18 cellular contexts compared by ENCODE assay signal in genomic region chr5:112532654-112533314, GRCh38.
DNase-seq lines count a peak whose midpoint lies in the region; ATAC-seq and TF ChIP-seq lines count a peak whose summit lies in the region.
"Had no signal": no experiment of that assay in that cellular context is flagged by ENCODE, and none has a peak within 500 bp of the region (broad histone marks: within the 10 kb centered on the region; RNA-seq: fewer than 3 reads in every experiment).

No MANE protein-coding gene starts in this region.

- peaks cover 58 to 74% (median 64%) of the 10 kb centered on the region in 3 donors for H3K4me1 Mint-ChIP-seq in IgD-negative memory B cell
- H3K4me1 Mint-ChIP-seq: activated CD4-positive, alpha-beta T cell treated with anti-CD3 and anti-CD28 coated beads, Interleukin-2, amount 10 ng/mL, durations not matched to agents 24 days and 14 days had no signal

- peak overlapping the region; percentile 39 to 91 (median 84) for H3K4me3 Mint-ChIP-seq in IgD-negative memory B cell
- H3K4me3 Mint-ChIP-seq: activated CD4-positive, alpha-beta T cell treated with anti-CD3 and anti-CD28 coated beads, Interleukin-2, amount 10 ng/mL, durations not matched to agents 24 days and 14 days; activated naive CD8-positive, alpha-beta T cell treated with anti-CD3 and anti-CD28 coated beads, Interleukin-2, amount 50 U/mL, for 24 hours; T-helper 1 cell treated with Interleukin-12 subunit alpha and Interleukin-12 subunit beta and Interleukin-4 antibody, amounts not matched to agents 30 μg/mL and 1 μg/mL, for 36 hours had no signal

- ATAC-seq in GM21447 (IDR thresholded peaks at IDR 0.05; ENCODE audit: unreplicated experiment) (peak; percentile 31), lower lobe of right lung (peak; percentile 66 to 67)

- H3K36me3 Mint-ChIP-seq in IgD-negative memory B cell = peaks cover 9% of the 10 kb centered on the region

- no peaks in the 10 kb centered on the region for H3K4me1 ChIP-seq in lower lobe of right lung

- intact Hi-C loops in lower lobe of right lung (cut with DNase I) = no loop called here

- no peak for TF ChIP-seq CTCF in lower lobe of right lung (IDR thresholded peaks at IDR 0.05)

- peaks cover 0 to 3% (median 2%) of the 10 kb centered on the region in 3 donors for H3K9me3 Mint-ChIP-seq in IgD-negative memory B cell
- H3K9me3 Mint-ChIP-seq: activated CD4-positive, alpha-beta T cell treated with anti-CD3 and anti-CD28 coated beads, Interleukin-2, amount 10 ng/mL, durations not matched to agents 24 days and 14 days; activated naive CD8-positive, alpha-beta T cell treated with anti-CD3 and anti-CD28 coated beads, Interleukin-2, amount 50 U/mL, for 24 hours; T-helper 1 cell treated with Interleukin-12 subunit alpha and Interleukin-12 subunit beta and Interleukin-4 antibody, amounts not matched to agents 30 μg/mL and 1 μg/mL, for 36 hours had no signal

- H3K4me3 ChIP-seq in lower lobe of right lung = no peak overlapping the region
- H3K4me3 ChIP-seq: smooth muscle cell had no signal

- peak; percentile 45 for DNase-seq in CD1c-positive myeloid dendritic cell (ENCODE audit: extremely low spot score)
- no peak for DNase-seq in lower lobe of right lung
- no peak for DNase-seq in activated naive CD4-positive, alpha-beta T cell treated with Interleukin-2 at 50 U/mL for 16 hours
- no peak for DNase-seq in COLO668 (lab: John Stamatoyannopoulos, UW; ENCODE audit: unreplicated experiment)
- no peak for DNase-seq in Ammon's horn (ENCODE audit: low spot score)
- DNase-seq in stimulated activated CD4-positive, alpha-beta T cell treated with anti-CD3 and anti-CD28 coated beads, Interleukin-4, amount 100 ng/mL, for 1 hour = no peak
- DNase-seq: activated CD4-positive, alpha-beta T cell treated with anti-CD3 and anti-CD28 coated beads, Interleukin-2, amount 10 ng/mL, durations not matched to agents 24 days and 14 days; activated naive CD8-positive, alpha-beta T cell treated with anti-CD3 and anti-CD28 coated beads, Interleukin-2, amount 50 U/mL, for 24 hours; activated T-cell treated with anti-CD3 and anti-CD28 coated beads, Interleukin-2, amount 50 U/mL, for 1 hour; DMS 273 treated with DMSO at 0.1 percent for 48 hours; NCI-H1417 treated with DMSO at 0.1 percent for 48 hours; NCI-H510A; occipital lobe; substantia nigra had no signal

- H3K27me3 Mint-ChIP-seq in IgD-negative memory B cell = no peaks in the 10 kb centered on the region

- H3K27me3 ChIP-seq in lower lobe of right lung (ENCODE audit: low read depth) = no peaks in the 10 kb centered on the region

- H3K27ac ChIP-seq in lower lobe of right lung = peak overlapping the region; percentile 27

- H3K36me3 ChIP-seq in lower lobe of right lung = no peaks in the 10 kb centered on the region

- H3K27ac Mint-ChIP-seq in IgD-negative memory B cell = peak overlapping the region; percentile 64 to 96 (median 93)
- H3K27ac Mint-ChIP-seq: activated CD4-positive, alpha-beta T cell treated with anti-CD3 and anti-CD28 coated beads, Interleukin-2, amount 10 ng/mL, durations not matched to agents 24 days and 14 days; activated naive CD8-positive, alpha-beta T cell treated with anti-CD3 and anti-CD28 coated beads, Interleukin-2, amount 50 U/mL, for 24 hours; T-helper 1 cell treated with Interleukin-12 subunit alpha and Interleukin-12 subunit beta and Interleukin-4 antibody, amounts not matched to agents 30 μg/mL and 1 μg/mL, for 36 hours had no signal

- no peaks in the 10 kb centered on the region for H3K9me3 ChIP-seq in lower lobe of right lung
